ENCODE assay signal across 11 cellular contexts in the genomic region with DNA sequence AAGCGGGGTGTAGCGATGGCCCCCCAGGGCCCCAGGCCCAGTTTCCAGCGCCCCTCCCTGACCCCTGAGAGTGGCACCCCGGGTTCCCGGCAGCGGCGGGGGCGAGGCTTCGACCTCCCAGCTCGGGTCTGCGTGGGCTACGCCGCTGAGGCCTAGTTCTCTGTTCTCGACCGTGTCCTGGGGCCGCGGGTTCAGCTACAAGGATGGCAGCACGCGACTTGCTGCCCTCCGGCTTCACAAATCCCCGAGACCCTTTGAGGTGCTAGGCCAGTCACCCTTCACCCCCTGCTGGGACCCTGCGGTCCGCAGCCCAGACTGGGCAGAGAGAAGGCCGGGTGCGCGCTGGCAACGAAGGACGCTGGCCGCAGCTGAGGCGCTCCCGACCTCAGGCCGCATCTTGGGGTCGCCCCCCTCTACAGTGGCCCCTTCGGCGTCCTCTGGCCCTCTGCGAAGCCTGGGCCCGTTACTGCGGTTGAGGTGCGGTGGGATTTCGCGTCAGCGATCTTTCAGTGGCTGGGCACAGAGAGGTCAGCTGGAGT. TPM values are rescaled to one million over a fixed set of nuclear protein-coding genes. Genes with fewer than 3 reads are reported as not detected.
DNase-seq lines count a peak whose midpoint lies in the region; ATAC-seq and TF ChIP-seq lines count a peak whose summit lies in the region.
"Had no signal": no experiment of that assay in that cellular context is flagged by ENCODE, and none has a peak within 500 bp of the region (broad histone marks: within the 10 kb centered on the region; RNA-seq: fewer than 3 reads in every experiment).

No MANE protein-coding gene starts in this region.

- no peak overlapping the region for H3K27ac Mint-ChIP-seq in endodermal cell

- peak overlapping the region; percentile 32 for H4K8ac ChIP-seq in trophoblast cell (ENCODE audit: low read depth, low read length)

- H3K4me1 ChIP-seq in ES-I3 (ENCODE audit: insufficient read depth, low read length) (peaks cover 14% of the 10 kb centered on the region), MM.1S (ENCODE audit: low read length) (no peaks in the 10 kb centered on the region), endodermal cell (ENCODE audit: control insufficient read depth, insufficient read depth, low read length) (peaks cover 8% of the 10 kb centered on the region), trophoblast cell (ENCODE audit: control insufficient read depth in 1 of 2, insufficient read depth in 2 of 2, low read length in 2 of 2) (peaks cover 43 to 46% of the 10 kb centered on the region in 2 experiments)

- peak overlapping the region; percentile 78 for H3K4me3 Mint-ChIP-seq in endodermal cell

- H3K36me3 ChIP-seq in ES-I3 (ENCODE audit: insufficient read depth, low read length), result no peaks in the 10 kb centered on the region
- H3K36me3 ChIP-seq in MM.1S (replicated peaks; ENCODE audit: insufficient read depth, low read length), result no peaks in the 10 kb centered on the region
- H3K36me3 ChIP-seq in endodermal cell (ENCODE audit: control insufficient read depth, insufficient read depth, low read length), result no peaks in the 10 kb centered on the region
- H3K36me3 ChIP-seq in trophoblast cell (ENCODE audit: control insufficient read depth in 1 of 2, insufficient read depth in 2 of 2, low read length in 2 of 2), result no peaks in the 10 kb centered on the region
- H3K36me3 ChIP-seq: ascending aorta had no signal

- H3K79me2 ChIP-seq in MM.1S (ENCODE audit: low read length), result no peaks in the 10 kb centered on the region
- H3K79me2 ChIP-seq in trophoblast cell (ENCODE audit: control insufficient read depth, insufficient read depth, low read length, poor library complexity), result no peaks in the 10 kb centered on the region

- no peak overlapping the region for H2BK120ac ChIP-seq in trophoblast cell (ENCODE audit: insufficient read depth, low read length, poor library complexity)

- H3K9me3 Mint-ChIP-seq in endodermal cell, result peaks cover 3% of the 10 kb centered on the region

- H3K23ac ChIP-seq in trophoblast cell (ENCODE audit: low read length), result no peak overlapping the region

- peaks cover 36% of the 10 kb centered on the region for H3K36me3 Mint-ChIP-seq in endodermal cell (ENCODE audit: low read depth)

- 20 to 21% methylated on average over 14 to 42 of the region's 42 CpGs for WGBS in endodermal cell (ENCODE audit: insufficient coverage in 1 of 2, insufficient read length in 1 of 2), 2 experiments
- no CpG with 5 or more reads among the region's 42 CpGs for WGBS in trophoblast cell (ENCODE audit: extremely low coverage, insufficient coverage, insufficient read length)

- H3K4me3 ChIP-seq in MM.1S (ENCODE audit: low read length) (no peak overlapping the region), endodermal cell (ENCODE audit: low read length) (peak overlapping the region; percentile 84), trophoblast cell (ENCODE audit: low read depth, low read length) (no peak overlapping the region)

- no peak overlapping the region for H2AFZ ChIP-seq in MM.1S (ENCODE audit: low read length)
- no peak overlapping the region for H2AFZ ChIP-seq in trophoblast cell (ENCODE audit: insufficient read depth, low read length, poor library complexity)

- H3K14ac ChIP-seq in trophoblast cell (ENCODE audit: low read length), result no peak overlapping the region

- H3K27me3 ChIP-seq in MM.1S (replicated peaks; ENCODE audit: insufficient read depth, low read length), result no peaks in the 10 kb centered on the region
- H3K27me3 ChIP-seq in endodermal cell (ENCODE audit: control insufficient read depth, insufficient read depth, low read length, poor library complexity, severe bottlenecking), result peaks cover 97% of the 10 kb centered on the region
- peaks cover 95% of the 10 kb centered on the region for H3K27me3 ChIP-seq in trophoblast cell (ENCODE audit: insufficient read depth, low read length)

- H3K4ac ChIP-seq in trophoblast cell (ENCODE audit: low read depth, low read length), result no peak overlapping the region

- H3K18ac ChIP-seq in trophoblast cell (ENCODE audit: low read length), result no peak overlapping the region

- H3K9me2 ChIP-seq in MM.1S (replicated peaks; ENCODE audit: insufficient read depth, low read length), result no peaks in the 10 kb centered on the region

- no peaks in the 10 kb centered on the region for H3K79me1 ChIP-seq in trophoblast cell (ENCODE audit: low read length)

- H2AK5ac ChIP-seq in trophoblast cell (ENCODE audit: low read length), result no peak overlapping the region

- peaks cover 7% of the 10 kb centered on the region; the same call in 1 of the 2 replicates for H3F3A ChIP-seq in MM.1S (ENCODE audit: insufficient read depth, low read length)

- H3K27ac ChIP-seq in MM.1S (ENCODE audit: low read length) (no peak overlapping the region), endodermal cell (ENCODE audit: low read depth, low read length) (no peak overlapping the region), trophoblast cell (ENCODE audit: low read depth, low read length) (no peak overlapping the region)
- H3K27ac ChIP-seq: ascending aorta had no signal

- H4K91ac ChIP-seq in trophoblast cell (ENCODE audit: low read depth, low read length), result no peak overlapping the region

- ATAC-seq in GM18907 (IDR thresholded peaks at IDR 0.05; ENCODE audit: unreplicated experiment) (no peak), GM21723 (IDR thresholded peaks at IDR 0.05; ENCODE audit: unreplicated experiment) (no peak)

- no peak for DNase-seq in MM.1S
- peak; percentile 71 for DNase-seq in endodermal cell
- DNase-seq in trophoblast cell, result no peak
- no peak for DNase-seq in activated gamma-delta T cell treated with Interleukin-2 at 50 U/mL for 16 hours
- DNase-seq in COLO668 (lab: John Stamatoyannopoulos, UW; ENCODE audit: unreplicated experiment), result no peak
- DNase-seq: NCI-H748 treated with DMSO at 0.1 percent for 48 hours had no signal

- peaks cover 93% of the 10 kb centered on the region for H3K27me3 Mint-ChIP-seq in endodermal cell (ENCODE audit: insufficient read depth)

- H4K20me1 ChIP-seq in MM.1S (ENCODE audit: insufficient read depth, low read length), result no peaks in the 10 kb centered on the region

- peak overlapping the region; percentile 97; the same call in 1 of the 2 replicates for H3K4me2 ChIP-seq in MM.1S (ENCODE audit: low read depth, low read length)
- peak overlapping the region; percentile 64 for H3K4me2 ChIP-seq in trophoblast cell (ENCODE audit: low read length)

- no peak overlapping the region for H2BK12ac ChIP-seq in trophoblast cell (ENCODE audit: low read length)

- H2BK5ac ChIP-seq in trophoblast cell (ENCODE audit: low read depth, low read length, poor library complexity), result no peak overlapping the region

- H3K4me1 Mint-ChIP-seq in endodermal cell, result peaks cover 48% of the 10 kb centered on the region

- H3K9ac ChIP-seq in ES-I3 (ENCODE audit: low read depth, low read length), result peak overlapping the region; percentile 25
- H3K9ac ChIP-seq in MM.1S (ENCODE audit: low read length), result no peak overlapping the region
- H3K9ac ChIP-seq in endodermal cell (ENCODE audit: extremely low read depth, low read length, poor library complexity, severe bottlenecking), result no peak overlapping the region
- H3K9ac ChIP-seq in trophoblast cell (ENCODE audit: low read length), result no peak overlapping the region

- TF ChIP-seq CTCF in MM.1S (IDR thresholded peaks at IDR 0.05; ENCODE audit: low read length), result no peak
- no peak for TF ChIP-seq CTCF in endodermal cell (conservative IDR thresholded peaks at IDR 0.05)

- no peaks in the 10 kb centered on the region for H3K9me3 ChIP-seq in ES-I3 (ENCODE audit: control insufficient read depth, insufficient read depth, low read length)
- H3K9me3 ChIP-seq in MM.1S (replicated peaks; ENCODE audit: insufficient read depth, low read length), result no peaks in the 10 kb centered on the region
- peaks cover 5% of the 10 kb centered on the region for H3K9me3 ChIP-seq in endodermal cell (ENCODE audit: control insufficient read depth, low read length)
- H3K9me3 ChIP-seq in trophoblast cell (ENCODE audit: insufficient read depth, low read depth, low read length), result peaks cover 14% of the 10 kb centered on the region
- H3K9me3 ChIP-seq: ascending aorta had no signal

- no peak overlapping the region for H4K12ac ChIP-seq in trophoblast cell (ENCODE audit: low read depth, low read length)

RNA-seq across cellular contexts. Expression of gene OTX1, which starts 1.2 kb away (rescaled TPM):
- total RNA-seq in endodermal cell, result 10 to 100 TPM; 11.7 to 19.0 TPM
- polyA plus RNA-seq in endodermal cell (2013, experiment 1 of 2), result 4.2 TPM
- polyA plus RNA-seq in endodermal cell (2013, experiment 2 of 2), result 3.3 TPM
- 0.46 and 0.59 TPM in 2 replicates for polyA plus RNA-seq in trophoblast cell (2013)
- total RNA-seq: ascending aorta, subcutaneous adipose tissue had no signal
